In the genomic region with DNA sequence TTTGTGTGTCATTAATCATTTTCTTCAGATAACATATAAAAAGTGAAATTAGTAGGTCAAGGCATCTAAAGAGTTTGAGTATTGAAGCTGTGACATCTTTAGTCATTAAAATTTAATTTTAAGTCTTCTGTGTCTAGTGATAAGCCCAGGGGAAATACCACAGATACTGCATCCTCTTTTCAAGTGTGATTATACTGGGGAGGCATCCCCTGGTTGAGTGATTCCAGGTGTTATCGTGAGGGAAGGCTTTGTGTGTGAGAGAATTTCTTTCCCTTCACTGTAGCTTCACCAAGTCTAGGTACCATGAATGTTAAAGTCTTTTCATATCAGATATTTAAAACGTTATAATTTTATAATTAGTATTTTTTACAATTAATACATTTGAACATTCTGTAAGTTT, we compare ENCODE assay signal across 24 cellular contexts.
"Had no signal": no experiment of that assay in that cellular context is flagged by ENCODE, and none has a peak within 500 bp of the region (broad histone marks: within the 10 kb centered on the region; RNA-seq: fewer than 3 reads in every experiment).

No MANE protein-coding gene starts in this region.

- H3K79me2 ChIP-seq: parathyroid adenoma had no signal

- H3K27ac ChIP-seq: coronary artery, gastrocnemius medialis, left ventricle myocardium inferior, lower lobe of right lung, parathyroid adenoma, prostate gland, right lobe of liver, tibial artery, upper lobe of left lung, uterus had no signal

- H3K9ac ChIP-seq: parathyroid adenoma had no signal

- DNase-seq: effector CD4-positive, alpha-beta T cell; endodermal cell; gastrocnemius medialis; glutamatergic neuron; immature natural killer cell; left ventricle myocardium inferior; lower lobe of right lung; mesenchymal stem cell; midbrain; naive thymus-derived CD4-positive, alpha-beta T cell; nephron progenitor cell; right lobe of liver; stimulated activated CD4-positive, alpha-beta T cell treated with anti-CD3 and anti-CD28 coated beads, Interleukin-4, amount 100 ng/mL, for 1 hour; stimulated activated CD8-positive, alpha-beta memory T cell treated with anti-CD3 and anti-CD28 coated beads, Interleukin-4, amount 100 ng/mL, for 48 hours; tibial artery; upper lobe of left lung; uterus had no signal

- H3K9me3 ChIP-seq: gastrocnemius medialis, prostate gland, right lobe of liver, tibial artery, uterus had no signal

- H2AFZ ChIP-seq: parathyroid adenoma had no signal

- H3K4me3 Mint-ChIP-seq: endodermal cell; immature natural killer cell; naive thymus-derived CD4-positive, alpha-beta T cell; nephron progenitor cell; stimulated activated effector memory CD8-positive, alpha-beta T cell treated with anti-CD3 and anti-CD28 coated beads, Interleukin-12 subunit alpha, Interleukin-12 subunit beta, amount 100 ng/mL, for 72 hours; stimulated activated naive CD8-positive, alpha-beta T cell treated with anti-CD3 and anti-CD28 coated beads, Interleukin-15, Interleukin-2, amounts not matched to agents 100 ng/mL and 50 ng/mL, for 24 hours had no signal

- H3K36me3 Mint-ChIP-seq: stimulated activated effector memory CD8-positive, alpha-beta T cell treated with anti-CD3 and anti-CD28 coated beads, Interleukin-12 subunit alpha, Interleukin-12 subunit beta, amount 100 ng/mL, for 72 hours had no signal

- H3K36me3 ChIP-seq: gastrocnemius medialis, lower lobe of right lung, prostate gland, right lobe of liver, tibial artery, upper lobe of left lung, uterus had no signal

- H3K27me3 Mint-ChIP-seq: stimulated activated naive CD8-positive, alpha-beta T cell treated with anti-CD3 and anti-CD28 coated beads, Interleukin-15, Interleukin-2, amounts not matched to agents 100 ng/mL and 50 ng/mL, for 24 hours had no signal

- H3K9me3 Mint-ChIP-seq: stimulated activated effector memory CD8-positive, alpha-beta T cell treated with anti-CD3 and anti-CD28 coated beads, Interleukin-12 subunit alpha, Interleukin-12 subunit beta, amount 100 ng/mL, for 72 hours had no signal

- H3K27ac Mint-ChIP-seq: endodermal cell; immature natural killer cell; naive thymus-derived CD4-positive, alpha-beta T cell; nephron progenitor cell; stimulated activated effector memory CD8-positive, alpha-beta T cell treated with anti-CD3 and anti-CD28 coated beads, Interleukin-12 subunit alpha, Interleukin-12 subunit beta, amount 100 ng/mL, for 72 hours; stimulated activated naive CD8-positive, alpha-beta T cell treated with anti-CD3 and anti-CD28 coated beads, Interleukin-15, Interleukin-2, amounts not matched to agents 100 ng/mL and 50 ng/mL, for 24 hours had no signal

- H3K4me1 Mint-ChIP-seq: immature natural killer cell; naive thymus-derived CD4-positive, alpha-beta T cell; stimulated activated effector memory CD8-positive, alpha-beta T cell treated with anti-CD3 and anti-CD28 coated beads, Interleukin-12 subunit alpha, Interleukin-12 subunit beta, amount 100 ng/mL, for 72 hours had no signal

- H3K27me3 ChIP-seq: gastrocnemius medialis, right lobe of liver, tibial artery, upper lobe of left lung, uterus had no signal

- H3K4me3 ChIP-seq: coronary artery, gastrocnemius medialis, left ventricle myocardium inferior, lower lobe of right lung, prostate gland, right lobe of liver, tibial artery, upper lobe of left lung, uterus had no signal

- FAIRE-seq: keratinocyte had no signal

- ATAC-seq: esophagus mucosa; gastrocnemius medialis; lower lobe of right lung; naive thymus-derived CD4-positive, alpha-beta T cell; right lobe of liver; stimulated activated effector memory CD8-positive, alpha-beta T cell treated with anti-CD3 and anti-CD28 coated beads, Interleukin-12 subunit alpha, Interleukin-12 subunit beta, amount 100 ng/mL, for 72 hours had no signal

- H3K4me1 ChIP-seq: left ventricle myocardium inferior, lower lobe of right lung, parathyroid adenoma, prostate gland, right lobe of liver, tibial artery, upper lobe of left lung, uterus had no signal
